In genomic region chr20:45008521-45009049, GRCh38 we compare ENCODE assay signal across 29 cellular contexts. TPM values are rescaled to one million over a fixed set of nuclear protein-coding genes. Genes with fewer than 3 reads are reported as not detected.
DNase-seq lines count a peak whose midpoint lies in the region; ATAC-seq, FAIRE-seq and TF ChIP-seq lines count a peak whose summit lies in the region.
"Had no signal": no experiment of that assay in that cellular context is flagged by ENCODE, and none has a peak within 500 bp of the region (broad histone marks: within the 10 kb centered on the region; RNA-seq: fewer than 3 reads in every experiment).

No MANE protein-coding gene starts in this region.

- H3K9me3 Mint-ChIP-seq in activated CD8-positive, alpha-beta T cell treated with anti-CD3 and anti-CD28 coated beads for 36 hours: no peaks in the 10 kb centered on the region
- no peaks in the 10 kb centered on the region for H3K9me3 Mint-ChIP-seq in activated CD8-positive, alpha-beta T cell treated with anti-CD3 and anti-CD28 coated beads, Interleukin-2, amount 10 ng/mL, durations not matched to agents 7 days and 5 days (ENCODE audit: insufficient read depth)
- H3K9me3 Mint-ChIP-seq in activated naive CD8-positive, alpha-beta T cell treated with anti-CD3 and anti-CD28 coated beads, Interleukin-2, amount 50 U/mL, for 24 hours: no peaks in the 10 kb centered on the region
- H3K9me3 Mint-ChIP-seq in naive thymus-derived CD4-positive, alpha-beta T cell: peaks cover 0 to 1% (median 0%) of the 10 kb centered on the region in 11 donors
- H3K9me3 Mint-ChIP-seq: IgD-negative memory B cell had no signal

- no peaks in the 10 kb centered on the region for H3K27me3 Mint-ChIP-seq in activated CD8-positive, alpha-beta T cell treated with anti-CD3 and anti-CD28 coated beads for 36 hours
- H3K27me3 Mint-ChIP-seq in activated CD8-positive, alpha-beta T cell treated with anti-CD3 and anti-CD28 coated beads, Interleukin-2, amount 10 ng/mL, durations not matched to agents 7 days and 5 days (ENCODE audit: low read depth): no peaks in the 10 kb centered on the region
- H3K27me3 Mint-ChIP-seq in activated naive CD8-positive, alpha-beta T cell treated with anti-CD3 and anti-CD28 coated beads, Interleukin-2, amount 50 U/mL, for 24 hours: no peaks in the 10 kb centered on the region
- no peaks in the 10 kb centered on the region for H3K27me3 Mint-ChIP-seq in naive thymus-derived CD4-positive, alpha-beta T cell
- H3K27me3 Mint-ChIP-seq: IgD-negative memory B cell had no signal

- POLR2A ChIA-PET in activated CD8-positive, alpha-beta T cell treated with anti-CD3 and anti-CD28 coated beads for 36 hours (lab: Charles Lee): interaction anchor here (1.2 to 1.8 kb wide), 2 partner anchors 12 to 18 kb away, joined by 3 to 5 read pairs; no protein-coding TSS in a partner anchor
- POLR2A ChIA-PET in activated CD8-positive, alpha-beta T cell treated with anti-CD3 and anti-CD28 coated beads, Interleukin-2, amount 10 ng/mL, durations not matched to agents 7 days and 5 days (lab: Charles Lee): no interaction called here
- POLR2A ChIA-PET in naive thymus-derived CD4-positive, alpha-beta T cell (lab: Charles Lee): no interaction called here

- no peak for ATAC-seq in activated CD8-positive, alpha-beta T cell treated with anti-CD3 and anti-CD28 coated beads for 36 hours
- no peak for ATAC-seq in activated CD8-positive, alpha-beta T cell treated with anti-CD3 and anti-CD28 coated beads, Interleukin-2, amount 10 ng/mL, durations not matched to agents 7 days and 5 days
- no peak for ATAC-seq in activated naive CD8-positive, alpha-beta T cell treated with anti-CD3 and anti-CD28 coated beads, Interleukin-2, amount 50 U/mL, for 24 hours
- ATAC-seq in naive thymus-derived CD4-positive, alpha-beta T cell: no peak

- CTCF ChIA-PET in activated CD8-positive, alpha-beta T cell treated with anti-CD3 and anti-CD28 coated beads for 36 hours (lab: Charles Lee): no interaction called here
- CTCF ChIA-PET in activated CD8-positive, alpha-beta T cell treated with anti-CD3 and anti-CD28 coated beads, Interleukin-2, amount 10 ng/mL, durations not matched to agents 7 days and 5 days (lab: Charles Lee): interaction anchor here (1.2 kb wide), 1 partner anchor 87 kb away, joined by 3 read pairs; no protein-coding TSS in a partner anchor
- CTCF ChIA-PET in naive thymus-derived CD4-positive, alpha-beta T cell (lab: Charles Lee): interaction anchor here (1.0 kb wide), 1 partner anchor 35 kb away, joined by 3 read pairs; no protein-coding TSS in a partner anchor

- in situ Hi-C loops in brain microvascular endothelial cell (cut with HindIII; ENCODE audit: low pct_ligation_motif_present, low sequenced_read_pairs): no loop called here

- no peaks in the 10 kb centered on the region for H3K27me3 ChIP-seq in naive thymus-derived CD4-positive, alpha-beta T cell (ENCODE audit: control insufficient read depth in 2 of 2, insufficient read depth in 2 of 2, low read length in 2 of 2)
- H3K27me3 ChIP-seq in small intestine (ENCODE audit: control insufficient read depth in 2 of 2, insufficient read depth in 2 of 2, low read length in 2 of 2): no peaks in the 10 kb centered on the region
- no peaks in the 10 kb centered on the region for H3K27me3 ChIP-seq in brain microvascular endothelial cell (replicated peaks)
- H3K27me3 ChIP-seq: thyroid gland had no signal

- H3K27ac ChIP-seq in naive thymus-derived CD4-positive, alpha-beta T cell (ENCODE audit: low read depth, low read length): no peak overlapping the region
- H3K27ac ChIP-seq in small intestine (ENCODE audit: low read depth in 1 of 2, low read length in 1 of 2) (no peak overlapping the region), brain microvascular endothelial cell (no peak overlapping the region)
- H3K27ac ChIP-seq: epithelial cell of prostate, thyroid gland had no signal

- peaks cover 0 to 30% of the 10 kb centered on the region in 2 donors for H3K4me1 ChIP-seq in naive thymus-derived CD4-positive, alpha-beta T cell (ENCODE audit: control insufficient read depth in 2 of 2, insufficient read depth in 2 of 2, low read length in 2 of 2)
- H3K4me1 ChIP-seq in small intestine (ENCODE audit: control insufficient read depth in 2 of 2, insufficient read depth in 1 of 2, low read depth in 1 of 2, low read length in 1 of 2): no peaks in the 10 kb centered on the region
- H3K4me1 ChIP-seq: thyroid gland had no signal

- peaks cover 8 to 71% (median 23%) of the 10 kb centered on the region in 3 experiments for H3K36me3 ChIP-seq in naive thymus-derived CD4-positive, alpha-beta T cell (ENCODE audit: control insufficient read depth in 2 of 3, insufficient read depth in 3 of 3, low read length in 3 of 3)
- H3K36me3 ChIP-seq in small intestine (ENCODE audit: control insufficient read depth in 2 of 2, insufficient read depth in 2 of 2, low read length in 2 of 2): peaks cover 5 to 7% of the 10 kb centered on the region in 2 donors
- peaks cover 7% of the 10 kb centered on the region for H3K36me3 ChIP-seq in brain microvascular endothelial cell (replicated peaks)

- H3K4me1 Mint-ChIP-seq in activated CD8-positive, alpha-beta T cell treated with anti-CD3 and anti-CD28 coated beads for 36 hours (ENCODE audit: low read depth): peaks cover 48% of the 10 kb centered on the region
- peaks cover 16% of the 10 kb centered on the region for H3K4me1 Mint-ChIP-seq in activated CD8-positive, alpha-beta T cell treated with anti-CD3 and anti-CD28 coated beads, Interleukin-2, amount 10 ng/mL, durations not matched to agents 7 days and 5 days (ENCODE audit: low read depth)
- peaks cover 41% of the 10 kb centered on the region for H3K4me1 Mint-ChIP-seq in activated naive CD8-positive, alpha-beta T cell treated with anti-CD3 and anti-CD28 coated beads, Interleukin-2, amount 50 U/mL, for 24 hours
- H3K4me1 Mint-ChIP-seq in naive thymus-derived CD4-positive, alpha-beta T cell: peaks cover 35 to 80% (median 66%) of the 10 kb centered on the region in 7 donors

- TF ChIP-seq POLR2A in H54 (IDR thresholded peaks at IDR 0.05; ENCODE audit: low read depth, low read length): no peak

- peak overlapping the region; percentile 59 for H3K27ac Mint-ChIP-seq in activated CD8-positive, alpha-beta T cell treated with anti-CD3 and anti-CD28 coated beads for 36 hours
- H3K27ac Mint-ChIP-seq in activated CD8-positive, alpha-beta T cell treated with anti-CD3 and anti-CD28 coated beads, Interleukin-2, amount 10 ng/mL, durations not matched to agents 7 days and 5 days: no peak overlapping the region
- H3K27ac Mint-ChIP-seq in activated naive CD8-positive, alpha-beta T cell treated with anti-CD3 and anti-CD28 coated beads, Interleukin-2, amount 50 U/mL, for 24 hours: peak overlapping the region; percentile 62
- H3K27ac Mint-ChIP-seq in naive thymus-derived CD4-positive, alpha-beta T cell: peak overlapping the region; percentile 18 to 89 (median 74)

- H3K9me3 ChIP-seq in naive thymus-derived CD4-positive, alpha-beta T cell (ENCODE audit: control insufficient read depth in 2 of 3, low read length in 3 of 3): no peaks in the 10 kb centered on the region
- no peaks in the 10 kb centered on the region for H3K9me3 ChIP-seq in small intestine (ENCODE audit: control insufficient read depth, low read depth)
- H3K9me3 ChIP-seq: Caco-2, thyroid gland had no signal

- H3K4me3 Mint-ChIP-seq in activated CD8-positive, alpha-beta T cell treated with anti-CD3 and anti-CD28 coated beads for 36 hours: no peak overlapping the region
- H3K4me3 Mint-ChIP-seq in activated CD8-positive, alpha-beta T cell treated with anti-CD3 and anti-CD28 coated beads, Interleukin-2, amount 10 ng/mL, durations not matched to agents 7 days and 5 days: no peak overlapping the region
- no peak overlapping the region for H3K4me3 Mint-ChIP-seq in activated naive CD8-positive, alpha-beta T cell treated with anti-CD3 and anti-CD28 coated beads, Interleukin-2, amount 50 U/mL, for 24 hours
- peak overlapping the region in 3 of 10 donors; percentile 15 to 54 (median 23) for H3K4me3 Mint-ChIP-seq in naive thymus-derived CD4-positive, alpha-beta T cell
- H3K4me3 Mint-ChIP-seq: IgD-negative memory B cell had no signal

- DNase-seq in activated CD8-positive, alpha-beta T cell treated with anti-CD3 and anti-CD28 coated beads for 36 hours: no peak
- DNase-seq in activated CD8-positive, alpha-beta T cell treated with anti-CD3 and anti-CD28 coated beads, Interleukin-2, amount 10 ng/mL, durations not matched to agents 7 days and 5 days: no peak
- no peak for DNase-seq in H54 (ENCODE audit: insufficient read length, low spot score)
- DNase-seq in activated naive CD8-positive, alpha-beta T cell treated with anti-CD3 and anti-CD28 coated beads, Interleukin-2, amount 50 U/mL, for 24 hours: no peak
- no peak for DNase-seq in naive thymus-derived CD4-positive, alpha-beta T cell
- DNase-seq in small intestine: no peak
- DNase-seq in brain microvascular endothelial cell: no peak
- DNase-seq in stimulated activated CD4-positive, alpha-beta T cell treated with anti-CD3 and anti-CD28 coated beads, Interleukin-4, amount 100 ng/mL, for 4 hours: no peak
- DNase-seq: 8988T; activated gamma-delta T cell; AML-193; aorta; Caco-2; central memory CD4-positive, alpha-beta T cell; hippocampal formation; MM.1S; NCI-H1417 treated with DMSO at 0.1 percent for 48 hours; NCI-H2107; NCI-H510A treated with DMSO at 0.1 percent for 48 hours; SHP77 treated with DMSO at 0.1 percent for 48 hours; stimulated activated CD4-positive, alpha-beta T cell treated with anti-CD3 and anti-CD28 coated beads, Interleukin-2, amount 100 ng/mL, for 48 hours; stimulated activated naive CD4-positive, alpha-beta T cell treated with Interleukin-2 at 50 U/mL for 16 hours; thyroid gland had no signal

- no peak for TF ChIP-seq CTCF in activated CD8-positive, alpha-beta T cell treated with anti-CD3 and anti-CD28 coated beads for 36 hours (IDR thresholded peaks at IDR 0.05)
- TF ChIP-seq CTCF in brain microvascular endothelial cell (IDR thresholded peaks at IDR 0.05; ENCODE audit: low read depth, low read length, missing control alignments): no peak

- intact Hi-C loops in activated CD8-positive, alpha-beta T cell treated with anti-CD3 and anti-CD28 coated beads for 36 hours (cut with micrococcal nuclease): no loop called here
- intact Hi-C loops in naive thymus-derived CD4-positive, alpha-beta T cell (cut with micrococcal nuclease): no loop called here

- FAIRE-seq in H54 (lab: Jason Lieb, UNC) (peak; percentile 33), small intestine (lab: Jason Lieb, UNC) (no peak)
- FAIRE-seq: frontal cortex, H1, islet of Langerhans had no signal

- H3K36me3 Mint-ChIP-seq in activated CD8-positive, alpha-beta T cell treated with anti-CD3 and anti-CD28 coated beads for 36 hours (ENCODE audit: low read depth): peaks cover 55% of the 10 kb centered on the region
- peaks cover 62% of the 10 kb centered on the region for H3K36me3 Mint-ChIP-seq in activated CD8-positive, alpha-beta T cell treated with anti-CD3 and anti-CD28 coated beads, Interleukin-2, amount 10 ng/mL, durations not matched to agents 7 days and 5 days (ENCODE audit: low read depth)
- peaks cover 56% of the 10 kb centered on the region for H3K36me3 Mint-ChIP-seq in activated naive CD8-positive, alpha-beta T cell treated with anti-CD3 and anti-CD28 coated beads, Interleukin-2, amount 50 U/mL, for 24 hours (ENCODE audit: low read depth)
- peaks cover 8 to 47% (median 25%) of the 10 kb centered on the region in 5 donors for H3K36me3 Mint-ChIP-seq in naive thymus-derived CD4-positive, alpha-beta T cell
- H3K36me3 Mint-ChIP-seq: IgD-negative memory B cell had no signal

- H3K4me3 ChIP-seq in naive thymus-derived CD4-positive, alpha-beta T cell (ENCODE audit: low read length): no peak overlapping the region
- H3K4me3 ChIP-seq in small intestine (ENCODE audit: low read depth in 1 of 2, low read length in 2 of 2): no peak overlapping the region
- no peak overlapping the region for H3K4me3 ChIP-seq in brain microvascular endothelial cell (ENCODE audit: low read depth, low read length)
- H3K4me3 ChIP-seq: smooth muscle cell, thyroid gland had no signal

RNA-seq across cellular contexts. Expression of gene STK4, which starts 42.3 kb away (rescaled TPM):
- total RNA-seq in activated CD8-positive, alpha-beta T cell treated with anti-CD3 and anti-CD28 coated beads for 36 hours: 100 to 1,000 TPM; 154 to 165 TPM
- 100 to 1,000 TPM; 159 to 164 TPM for total RNA-seq in activated CD8-positive, alpha-beta T cell treated with anti-CD3 and anti-CD28 coated beads, Interleukin-2, amount 10 ng/mL, durations not matched to agents 7 days and 5 days
- total RNA-seq in naive thymus-derived CD4-positive, alpha-beta T cell: 100 to 1,000 TPM; 207 to 383 (median 267) TPM
- 100 to 1,000 TPM; 175 to 241 TPM for polyA plus RNA-seq in naive thymus-derived CD4-positive, alpha-beta T cell
- 1 to 10 TPM; 6.9 to 9.7 (median 8.1) TPM for polyA plus RNA-seq in small intestine

RNA-seq across cellular contexts. Expression of gene TOMM34, which starts 48.4 kb away (rescaled TPM):
- total RNA-seq in activated CD8-positive, alpha-beta T cell treated with anti-CD3 and anti-CD28 coated beads for 36 hours: 10 to 100 TPM; 60.5 to 62.4 TPM
- total RNA-seq in activated CD8-positive, alpha-beta T cell treated with anti-CD3 and anti-CD28 coated beads, Interleukin-2, amount 10 ng/mL, durations not matched to agents 7 days and 5 days: 10 to 100 TPM; 20.2 to 20.3 TPM
- total RNA-seq in naive thymus-derived CD4-positive, alpha-beta T cell: 10 to 100 TPM in 1 of 5 experiments, 1 to 10 TPM in 4; 7.0 to 22.5 (median 8.6) TPM
- polyA plus RNA-seq in naive thymus-derived CD4-positive, alpha-beta T cell: 10 to 100 TPM; 15.1 to 30.2 TPM
- polyA plus RNA-seq in small intestine: 10 to 100 TPM in 2 of 3 donors, 1 to 10 TPM in 1; 9.6 to 34.1 (median 13.5) TPM
